In the genomic region with DNA sequence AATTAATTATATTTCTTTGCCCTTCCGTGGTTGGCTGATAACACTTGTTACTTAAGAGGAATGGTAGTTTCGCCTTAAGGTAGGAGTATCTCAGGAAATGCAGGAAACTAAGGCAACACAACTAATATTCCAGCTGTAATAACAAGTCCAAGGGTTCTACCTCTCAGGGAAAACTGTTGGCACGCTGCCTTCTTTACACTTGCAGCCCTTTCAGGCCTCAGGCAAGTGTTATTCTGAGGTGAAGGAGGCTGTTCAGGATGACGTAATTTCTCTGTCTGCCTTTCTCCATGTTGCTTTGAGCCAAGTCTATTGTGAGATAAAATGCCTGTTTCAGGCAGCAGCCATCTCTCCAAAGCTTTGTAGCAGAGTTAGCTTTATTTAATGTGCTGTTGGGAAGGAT, we compare ENCODE assay signal across 13 cellular contexts. TPM values are rescaled to one million over a fixed set of nuclear protein-coding genes. Genes with fewer than 3 reads are reported as not detected.
DNase-seq lines count a peak whose midpoint lies in the region; ATAC-seq, FAIRE-seq and TF ChIP-seq lines count a peak whose summit lies in the region.
"Had no signal": no experiment of that assay in that cellular context is flagged by ENCODE, and none has a peak within 500 bp of the region (broad histone marks: within the 10 kb centered on the region; RNA-seq: fewer than 3 reads in every experiment).

No MANE protein-coding gene starts in this region.

- intact Hi-C loops in left lung (cut with DNase I) = no loop called here

- 25% methylated on average over 4 of the region's 4 CpGs for WGBS in suprapubic skin

- H3K4me1 ChIP-seq in left lung = peaks cover 0 to 7% of the 10 kb centered on the region in 2 donors
- peaks cover 6% of the 10 kb centered on the region for H3K4me1 ChIP-seq in suprapubic skin
- H3K4me1 ChIP-seq: BLaER1 had no signal

- H3K4me3 ChIP-seq in bronchial epithelial cell (ENCODE audit: low read depth, low read length) (no peak overlapping the region), left lung (no peak overlapping the region), suprapubic skin (no peak overlapping the region)
- H3K4me3 ChIP-seq: BLaER1 had no signal

- ATAC-seq in left lung = peak; percentile 83
- ATAC-seq in HG03139 (IDR thresholded peaks at IDR 0.05; ENCODE audit: unreplicated experiment) = no peak
- ATAC-seq in HG02588 (IDR thresholded peaks at IDR 0.05; ENCODE audit: unreplicated experiment) = no peak

- FAIRE-seq in bronchial epithelial cell (lab: Jason Lieb, UNC) = no peak
- FAIRE-seq: islet of Langerhans had no signal

- no peak for TF ChIP-seq POLR2A in suprapubic skin (IDR thresholded peaks at IDR 0.05)

- H3K9me3 ChIP-seq in left lung = no peaks in the 10 kb centered on the region
- H3K9me3 ChIP-seq in suprapubic skin = no peaks in the 10 kb centered on the region

- peak; percentile 12 for DNase-seq in AG08396 (ENCODE audit: low spot score)
- DNase-seq in NCI-H1436 treated with DMSO at 0.1 percent for 48 hours (lab: John Stamatoyannopoulos, UW) = peak; percentile 37
- DNase-seq in bronchial epithelial cell (ENCODE audit: low read depth) = peak; percentile 87
- DNase-seq in left lung = peak in 1 of 2 donors; percentile 53
- no peak for DNase-seq in DMS 273 treated with DMSO at 0.1 percent for 48 hours (lab: John Stamatoyannopoulos, UW)
- DNase-seq in suprapubic skin (ENCODE audit: low spot score in 2 of 2) = no peak
- DNase-seq: amniotic stem cell; stimulated activated CD4-positive, alpha-beta T cell treated with anti-CD3 and anti-CD28 coated beads, Interleukin-2, amount 100 ng/mL, for 48 hours; WERI-Rb-1 had no signal

- H3K36me3 ChIP-seq in bronchial epithelial cell (ENCODE audit: control insufficient read depth, insufficient read depth, low read length) = no peaks in the 10 kb centered on the region
- H3K36me3 ChIP-seq in left lung = peaks cover 0 to 22% of the 10 kb centered on the region in 2 donors
- H3K36me3 ChIP-seq in suprapubic skin = no peaks in the 10 kb centered on the region
- H3K36me3 ChIP-seq: BLaER1, WERI-Rb-1 had no signal

- TF ChIP-seq CTCF in bronchial epithelial cell (IDR thresholded peaks at IDR 0.05; ENCODE audit: insufficient read depth, low read length, severe bottlenecking) = no peak
- no peak for TF ChIP-seq CTCF in left lung (IDR thresholded peaks at IDR 0.05)
- no peak for TF ChIP-seq CTCF in suprapubic skin (IDR thresholded peaks at IDR 0.05)

- H3K27ac ChIP-seq in left lung = peak overlapping the region in 1 of 2 donors; percentile 68
- H3K27ac ChIP-seq in suprapubic skin = no peak overlapping the region
- H3K27ac ChIP-seq: BLaER1, WERI-Rb-1 had no signal

- no peaks in the 10 kb centered on the region for H3K27me3 ChIP-seq in bronchial epithelial cell (ENCODE audit: control insufficient read depth, insufficient read depth, low read length)
- H3K27me3 ChIP-seq in left lung = no peaks in the 10 kb centered on the region
- no peaks in the 10 kb centered on the region for H3K27me3 ChIP-seq in suprapubic skin
- H3K27me3 ChIP-seq: BLaER1 had no signal

- TF ChIP-seq EP300 in suprapubic skin (IDR thresholded peaks at IDR 0.05) = no peak

RNA-seq across cellular contexts. Expression of gene VCAN, which starts 38.0 kb away (rescaled TPM):
- total RNA-seq in bronchial epithelial cell (7.8 and 33.7 TPM in 2 replicates), left lung (100 to 1,000 TPM; 217 to 335 TPM), suprapubic skin (10 to 100 TPM; 22.8 to 30.3 (median 24.0) TPM)

Comparison
In these comparisons a context has a peak if more than half of its experiments do, and no peak if none do; other contexts are left out.
1. DNase-seq: peak in AG08396 (single experiment), NCI-H1436 treated with DMSO at 0.1 percent for 48 hours (single experiment) and bronchial epithelial cell (single experiment); none in DMS 273 treated with DMSO at 0.1 percent for 48 hours (single experiment) and suprapubic skin (0 of 2).